In the genomic region with DNA sequence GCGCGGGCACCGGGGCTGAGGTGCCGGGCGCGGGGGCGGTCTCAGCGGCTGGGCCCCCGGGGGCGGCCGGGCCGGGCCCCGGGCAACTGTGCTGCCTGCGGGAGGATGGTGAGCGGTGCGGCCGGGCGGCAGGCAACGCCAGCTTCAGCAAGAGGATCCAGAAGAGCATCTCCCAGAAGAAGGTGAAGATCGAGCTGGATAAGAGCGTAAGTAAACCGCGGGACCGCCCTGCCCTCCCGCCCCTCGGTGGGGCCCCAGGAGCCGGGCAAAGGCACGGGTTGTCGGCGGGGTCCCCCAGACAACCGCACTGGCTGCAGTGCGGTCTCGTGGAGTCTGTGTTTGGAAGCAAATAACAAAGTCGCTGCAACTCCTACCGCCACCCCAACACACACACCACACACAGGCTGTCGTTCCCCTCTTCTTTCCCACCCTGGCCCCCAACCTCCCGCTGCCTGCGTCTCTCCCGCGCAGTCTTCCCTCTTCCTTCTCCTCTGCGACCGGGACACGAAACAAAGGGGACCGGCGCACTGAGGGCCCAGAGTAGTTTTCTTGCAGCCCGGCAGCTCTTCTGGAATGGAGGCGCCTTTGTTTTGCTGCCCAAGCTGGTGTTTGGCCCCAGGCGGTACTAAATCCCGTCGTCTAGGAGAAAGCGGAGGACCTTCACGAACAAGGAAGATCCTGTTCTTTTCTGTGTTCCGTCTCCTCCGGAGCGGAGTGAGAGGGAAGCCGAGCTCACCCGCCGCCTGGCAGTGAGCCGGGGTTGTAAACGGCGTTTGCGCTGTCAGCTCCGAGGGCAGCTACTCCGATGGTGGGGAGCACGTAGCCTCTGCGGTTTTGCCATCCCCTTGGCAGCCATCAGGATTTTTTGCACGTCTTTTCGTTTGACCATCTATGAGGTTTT, we compare ENCODE assay signal across 8 cellular contexts. TPM values are rescaled to one million over a fixed set of nuclear protein-coding genes. Genes with fewer than 3 reads are reported as not detected.
DNase-seq lines count a peak whose midpoint lies in the region; ATAC-seq and TF ChIP-seq lines count a peak whose summit lies in the region.

No MANE protein-coding gene starts in this region.

- H3K4me3 ChIP-seq in SU-DHL-6 (ENCODE audit: insufficient read depth, low read length, poor library complexity, severe bottlenecking) = peak overlapping the region; percentile 90

- H3K9ac ChIP-seq in SU-DHL-6 (ENCODE audit: low read length) = peak overlapping the region; percentile 74

- DNase-seq in GF-D8 (lab: John Stamatoyannopoulos, UW) (peak; percentile 27), KBM-7 (peak; percentile 73), amniotic epithelial cell (ENCODE audit: low read depth) (peak; percentile 68), left cardiac atrium (peak; percentile 83), posterior cingulate gyrus (peak; percentile 64 to 95 (median 74)), NCI-H2196 treated with DMSO at 0.1 percent for 48 hours (lab: John Stamatoyannopoulos, UW; ENCODE audit: unreplicated experiment) (no peak)

- no peaks in the 10 kb centered on the region for H3K27me3 ChIP-seq in SU-DHL-6 (ENCODE audit: low read length)

- no peaks in the 10 kb centered on the region for H3K9me2 ChIP-seq in SU-DHL-6 (replicated peaks; ENCODE audit: insufficient read depth, low read length)

- no peaks in the 10 kb centered on the region for H3K9me3 ChIP-seq in SU-DHL-6 (ENCODE audit: insufficient read depth, low read length)

- in situ Hi-C loops in KBM-7 (cut with MboI; ENCODE audit: low pct_unique_long_range_greater_than_20kb, low sequenced_read_pairs) = no loop called here

- H3K36me3 ChIP-seq in SU-DHL-6 (ENCODE audit: low read length) = peaks cover 16% of the 10 kb centered on the region

- peak; percentile 18 for ATAC-seq in GM21825 (IDR thresholded peaks at IDR 0.05; ENCODE audit: unreplicated experiment)
- ATAC-seq in left cardiac atrium = peak; percentile 24 to 39

- H2AFZ ChIP-seq in SU-DHL-6 (ENCODE audit: low read depth, low read length, severe bottlenecking) = peak overlapping the region; percentile 39

- H4K20me1 ChIP-seq in SU-DHL-6 (ENCODE audit: low read depth, low read length) = no peaks in the 10 kb centered on the region

- H3K27ac ChIP-seq in SU-DHL-6 (ENCODE audit: low read depth, low read length) = peak overlapping the region; percentile 37

- intact Hi-C loops in left cardiac atrium (cut with DNase I) (no loop called here), posterior cingulate gyrus (cut with DNase I) (loop anchor here (1.0 kb wide), 1 partner anchor 44 kb away; no protein-coding TSS in a partner anchor)

- H3K4me2 ChIP-seq in SU-DHL-6 (ENCODE audit: low read depth, low read length, poor library complexity, severe bottlenecking) = peak overlapping the region; percentile 96

- no peak for TF ChIP-seq CTCF in SU-DHL-6 (IDR thresholded peaks at IDR 0.05; ENCODE audit: insufficient read depth, low read length, poor library complexity, severe bottlenecking)

- peaks cover 8% of the 10 kb centered on the region for H3F3A ChIP-seq in SU-DHL-6 (ENCODE audit: insufficient read depth)

- peaks cover 32% of the 10 kb centered on the region for H3K79me2 ChIP-seq in SU-DHL-6 (ENCODE audit: insufficient read depth, low read length)

RNA-seq across cellular contexts. Expression of gene SAP30, which starts 0.8 kb away (rescaled TPM):
- 10 to 100 TPM; 18.0 to 20.0 TPM for total RNA-seq in left cardiac atrium

RNA-seq across cellular contexts. Expression of gene SCRG1, which starts 27.4 kb away (rescaled TPM):
- total RNA-seq in left cardiac atrium = 1 to 10 TPM; 1.6 to 1.9 TPM

RNA-seq across cellular contexts. Expression of gene HMGB2, which starts 37.4 kb away (rescaled TPM):
- 10 to 100 TPM; 40.0 to 44.0 TPM for total RNA-seq in left cardiac atrium
